Comparison of ENCODE assay signal across 8 cellular contexts in genomic region chr20:31547017-31547675, GRCh38. TPM values are rescaled to one million over a fixed set of nuclear protein-coding genes. Genes with fewer than 3 reads are reported as not detected.
DNase-seq lines count a peak whose midpoint lies in the region; ATAC-seq and TF ChIP-seq lines count a peak whose summit lies in the region.

No MANE protein-coding gene starts in this region.

- H2BK120ac ChIP-seq in H9 (ENCODE audit: low read depth, low read length, poor library complexity, severe bottlenecking): no peak overlapping the region

- H3K4ac ChIP-seq in H9 (ENCODE audit: low read depth, low read length): no peak overlapping the region

- WGBS in H9 (ENCODE audit: extremely low coverage, insufficient read length, low lambda C conversion rate): no CpG with 5 or more reads among the region's 36 CpGs

- peak overlapping the region; percentile 5 for H2BK5ac ChIP-seq in H9 (ENCODE audit: insufficient read length, low read length)

- TF ChIP-seq POLR2A in vagina (IDR thresholded peaks at IDR 0.05): no peak

- intact Hi-C loops in vagina (cut with DNase I): no loop called here

- H2BK20ac ChIP-seq in H9 (ENCODE audit: low read depth, low read length, poor library complexity, severe bottlenecking): no peak overlapping the region

- H3K27ac ChIP-seq in H9 (ENCODE audit: insufficient read length, low read depth, low read length) (peak overlapping the region; percentile 29), vagina (peak overlapping the region; percentile 63)

- H2AK5ac ChIP-seq in H9 (ENCODE audit: insufficient read length, low read length): no peak overlapping the region

- H3K9me3 Mint-ChIP-seq in H9: no peaks in the 10 kb centered on the region

- TF ChIP-seq CTCF in H9 (conservative IDR thresholded peaks at IDR 0.05): peak; percentile 19; the same call in 1 of the 3 replicates
- peak in 1 of 3 experiments; percentile 5 for TF ChIP-seq CTCF in vagina (IDR thresholded peaks at IDR 0.05)

- no peaks in the 10 kb centered on the region for H3K79me2 ChIP-seq in H9 (ENCODE audit: insufficient read depth, low read length)

- no peaks in the 10 kb centered on the region for H3K79me1 ChIP-seq in H9 (ENCODE audit: insufficient read depth, low read depth, low read length, poor library complexity, severe bottlenecking)

- ATAC-seq in T-helper 17 cell: peak; percentile 86

- H3K36me3 ChIP-seq in vagina: peaks cover 0 to 31% of the 10 kb centered on the region in 2 donors

- H3K56ac ChIP-seq in H9 (ENCODE audit: insufficient read length, low read depth, low read length): peak overlapping the region; percentile 1

- no peaks in the 10 kb centered on the region for H4K20me1 ChIP-seq in H9 (ENCODE audit: control insufficient read depth, insufficient read depth, insufficient read length)

- peak overlapping the region; percentile 43 for H3K4me3 ChIP-seq in vagina

- H3K9ac ChIP-seq in H9 (ENCODE audit: extremely low read depth, insufficient read length, low read length): peak overlapping the region; percentile 66

- H3K4me3 Mint-ChIP-seq in H9 (peak overlapping the region; percentile 80 to 92), T-helper 17 cell (peak overlapping the region; percentile 89)

- H2BK12ac ChIP-seq in H9 (ENCODE audit: insufficient read length, low read depth, low read length): no peak overlapping the region

- H3K4me2 ChIP-seq in H9 (ENCODE audit: insufficient read depth, insufficient read length, low read length): peak overlapping the region; percentile 74

- H3K23ac ChIP-seq in H9 (ENCODE audit: insufficient read length, low read depth, low read length): no peak overlapping the region

- DNase-seq in GDM1 (lab: John Stamatoyannopoulos, UW): peak; percentile 83
- peak; percentile 86 for DNase-seq in H9
- peak; percentile 92 for DNase-seq in NAMALWA (ENCODE audit: low spot score)
- peak; percentile 66 to 72 (median 67) for DNase-seq in T-helper 17 cell
- peak in 57 of 58 donors; percentile 15 to 87 (median 71) for DNase-seq in anterior cingulate cortex (lab: John Stamatoyannopoulos, UW)
- DNase-seq in hepatic stellate cell (ENCODE audit: low spot score): peak; percentile 69
- peak; percentile 83 for DNase-seq in putamen (ENCODE audit: low spot score)
- no peak for DNase-seq in vagina (ENCODE audit: extremely low spot score in 2 of 2)

- H3K36me3 Mint-ChIP-seq in H9 (ENCODE audit: insufficient read depth in 1 of 3, low read depth in 3 of 3): peaks cover 36 to 80% (median 52%) of the 10 kb centered on the region in 3 experiments
- peaks cover 5% of the 10 kb centered on the region for H3K36me3 Mint-ChIP-seq in T-helper 17 cell (ENCODE audit: low read depth)

- H3K9me3 ChIP-seq in H9 (ENCODE audit: control insufficient read depth, low read depth, low read length) (no peaks in the 10 kb centered on the region), T-helper 17 cell (ENCODE audit: control insufficient read depth, low read length, poor library complexity, severe bottlenecking) (no peaks in the 10 kb centered on the region), vagina (no peaks in the 10 kb centered on the region)

- no peaks in the 10 kb centered on the region for H3K4me1 ChIP-seq in H9 (ENCODE audit: insufficient read depth, low read length)
- H3K4me1 ChIP-seq in vagina: peaks cover 50% of the 10 kb centered on the region

- H2BK15ac ChIP-seq in H9 (ENCODE audit: low read depth, low read length): no peak overlapping the region

- no peak overlapping the region for H2AFZ ChIP-seq in H9 (ENCODE audit: low read length)

- H4K8ac ChIP-seq in H9 (replicated peaks; ENCODE audit: insufficient read length, low read depth, low read length): peak overlapping the region; percentile 5

- H3K23me2 ChIP-seq in H9 (ENCODE audit: insufficient read length, low read depth, low read length, poor library complexity, severe bottlenecking): peaks cover 3% of the 10 kb centered on the region

- H3T11ph ChIP-seq in H9 (ENCODE audit: low read length): no peak overlapping the region

- peak overlapping the region; percentile 6 for H4K5ac ChIP-seq in H9 (ENCODE audit: insufficient read length, low read depth, low read length)

- H3K27me3 Mint-ChIP-seq in H9 (ENCODE audit: low read depth) (no peaks in the 10 kb centered on the region), T-helper 17 cell (no peaks in the 10 kb centered on the region)

- peak overlapping the region; percentile 55 for H3K18ac ChIP-seq in H9 (ENCODE audit: insufficient read length, low read depth, low read length)

- H3K4me1 Mint-ChIP-seq in H9 (peaks cover 0 to 11% of the 10 kb centered on the region in 2 experiments; a peak in 2 of 4 replicates), T-helper 17 cell (peaks cover 13% of the 10 kb centered on the region)

- H4K91ac ChIP-seq in H9 (ENCODE audit: insufficient read length, low read depth, low read length): no peak overlapping the region

- H3K27ac Mint-ChIP-seq in H9 (peak overlapping the region; percentile 97 to 99 (median 99)), T-helper 17 cell (peak overlapping the region; percentile 92)

- no peak overlapping the region for H3K14ac ChIP-seq in H9 (ENCODE audit: insufficient read depth, low read length)

- H3K27me3 ChIP-seq in H9 (ENCODE audit: insufficient read depth, low read length): no peaks in the 10 kb centered on the region
- no peaks in the 10 kb centered on the region for H3K27me3 ChIP-seq in vagina

RNA-seq across cellular contexts. Expression of gene HM13, which starts 32.9 kb away (rescaled TPM):
- 162 and 169 TPM in 2 replicates for total RNA-seq in H9 (2021)
- 100 to 1,000 TPM; 154 to 177 TPM for total RNA-seq in T-helper 17 cell
- 77.8 TPM for total RNA-seq in vagina

RNA-seq across cellular contexts. Expression of gene ID1, which starts 57.9 kb away (rescaled TPM):
- total RNA-seq in H9 (2021) (355 and 360 TPM in 2 replicates), T-helper 17 cell (1 to 10 TPM; 3.5 to 6.8 TPM), vagina (1,190 TPM)

Comparison
In these comparisons a context has a peak if more than half of its experiments do, and no peak if none do; other contexts are left out.
1. DNase-seq: peak in GDM1 (single experiment), H9 (single experiment), NAMALWA (single experiment), T-helper 17 cell (3 of 3), anterior cingulate cortex (57 of 58), hepatic stellate cell (single experiment) and putamen (single experiment); none in vagina (0 of 2).
2. RNA of gene ID1, which starts 57.9 kb away (total RNA-seq): 1,190 TPM in vagina (single experiment) and 355 to 360 TPM in H9; 3.5 to 6.8 TPM in T-helper 17 cell; every median in the first group is over 10 times any median in the second.